In the genomic region with DNA sequence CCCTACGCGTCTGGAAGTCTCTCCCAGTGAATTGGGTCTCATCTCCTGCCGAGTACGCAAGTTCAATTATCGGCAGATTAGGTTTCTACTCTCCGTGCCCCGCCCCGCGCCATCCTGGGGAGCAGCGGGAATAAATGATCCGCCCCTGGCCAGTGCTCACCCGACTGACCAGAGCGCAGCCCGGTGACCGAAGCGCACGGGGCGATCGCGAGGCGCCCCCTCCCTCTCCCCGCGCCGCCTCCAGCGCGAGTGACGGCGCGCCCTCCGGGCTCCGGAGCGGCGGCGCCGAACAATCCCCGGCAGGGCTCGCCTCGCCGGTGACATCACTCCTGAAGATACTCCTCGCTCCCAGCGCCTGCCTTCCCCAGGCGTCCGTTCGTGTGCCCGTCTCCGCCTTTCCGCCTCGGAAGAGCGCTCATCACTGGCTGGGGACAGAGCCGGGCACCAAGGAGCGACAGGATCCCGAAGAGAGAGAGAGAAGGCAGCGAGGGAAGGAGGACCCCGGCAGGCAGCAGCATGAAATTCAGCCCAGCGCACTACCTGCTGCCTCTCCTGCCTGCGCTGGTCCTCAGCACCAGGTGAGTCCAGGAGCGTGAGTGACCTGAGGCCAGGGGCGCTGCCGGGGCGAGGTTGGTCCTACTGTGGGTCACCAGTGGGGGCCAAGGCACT, we compare ENCODE assay signal across 8 cellular contexts. TPM values are rescaled to one million over a fixed set of nuclear protein-coding genes. Genes with fewer than 3 reads are reported as not detected.
A peak's percentile ranks its signal among the peaks of the same experiment; 100 is the strongest.
DNase-seq lines count a peak whose midpoint lies in the region; FAIRE-seq and TF ChIP-seq lines count a peak whose summit lies in the region.

Gene LUZP2 (plus strand): TSS at position 326 of the 669 bp plus-strand sequence.

- H3K4me2 ChIP-seq in H9 (ENCODE audit: insufficient read depth, insufficient read length, low read length): peak within 1 kb of the TSS; percentile 99

- WGBS in H9 (ENCODE audit: extremely low coverage, insufficient read length, low lambda C conversion rate): no CpG with 5 or more reads among the region's 60 CpGs

- H3K79me1 ChIP-seq in H9 (ENCODE audit: insufficient read depth, low read depth, low read length, poor library complexity, severe bottlenecking): no peaks in the 10 kb centered on the region

- H3K36me3 ChIP-seq in SK-N-MC (ENCODE audit: insufficient read depth, low read length): no peaks in the 10 kb centered on the region
- no peaks in the 10 kb centered on the region for H3K36me3 ChIP-seq in cardiac muscle cell

- no peaks in the 10 kb centered on the region for H3K79me2 ChIP-seq in H9 (ENCODE audit: insufficient read depth, low read length)

- H3K9ac ChIP-seq in H9 (ENCODE audit: extremely low read depth, insufficient read length, low read length) (peak within 1 kb of the TSS; percentile 20), SK-N-MC (ENCODE audit: insufficient read length) (no peak within 1 kb of the TSS)

- peak; percentile 77 for DNase-seq in H9
- no peak for DNase-seq in SK-N-MC (ENCODE audit: low read depth, low spot score)
- peak; percentile 38 to 76 for DNase-seq in cardiac muscle cell (ENCODE audit: low read depth in 1 of 2, low spot score in 1 of 2)
- DNase-seq in pons (ENCODE audit: low spot score): peak; percentile 15
- no peak for DNase-seq in HuH-7 (ENCODE audit: low spot score)
- DNase-seq in cerebellar cortex (ENCODE audit: low spot score): no peak
- DNase-seq in NCI-H2029 treated with DMSO at 0.1 percent for 48 hours (lab: John Stamatoyannopoulos, UW): no peak
- no peak for DNase-seq in H54 (ENCODE audit: insufficient read length, low spot score)

- H3K56ac ChIP-seq in H9 (ENCODE audit: insufficient read length, low read depth, low read length): no peak within 1 kb of the TSS

- H4K91ac ChIP-seq in H9 (ENCODE audit: insufficient read length, low read depth, low read length): no peak within 1 kb of the TSS

- H3K9me3 ChIP-seq in H9 (ENCODE audit: control insufficient read depth, low read depth, low read length): no peaks in the 10 kb centered on the region
- no peaks in the 10 kb centered on the region for H3K9me3 ChIP-seq in SK-N-MC (ENCODE audit: low read depth, low read length)
- H3K9me3 ChIP-seq in cardiac muscle cell (ENCODE audit: low read depth): no peaks in the 10 kb centered on the region

- H2BK12ac ChIP-seq in H9 (ENCODE audit: insufficient read length, low read depth, low read length): no peak within 1 kb of the TSS

- H3K4me3 ChIP-seq in SK-N-MC: peak within 1 kb of the TSS; percentile 37; the same call in 1 of the 2 replicates
- peak within 1 kb of the TSS; percentile 38 for H3K4me3 ChIP-seq in cardiac muscle cell

- no peak within 1 kb of the TSS for H2BK120ac ChIP-seq in H9 (ENCODE audit: low read depth, low read length, poor library complexity, severe bottlenecking)

- H3K4me1 ChIP-seq in H9 (ENCODE audit: insufficient read depth, low read length): no peaks in the 10 kb centered on the region
- H3K4me1 ChIP-seq in cardiac muscle cell (ENCODE audit: low read depth): no peaks in the 10 kb centered on the region

- H2AK5ac ChIP-seq in H9 (ENCODE audit: insufficient read length, low read length): no peak within 1 kb of the TSS

- peaks cover 0 to 1% (median 0%) of the 10 kb centered on the region in 3 experiments; a peak in 1 of 7 replicates for H3K36me3 Mint-ChIP-seq in H9 (ENCODE audit: insufficient read depth in 1 of 3, low read depth in 3 of 3)

- no peak within 1 kb of the TSS for H3K4ac ChIP-seq in H9 (ENCODE audit: low read depth, low read length)

- H3K27me3 ChIP-seq in H9 (ENCODE audit: insufficient read depth, low read length): peaks cover 5% of the 10 kb centered on the region; the same call in 1 of the 2 replicates
- H3K27me3 ChIP-seq in cardiac muscle cell: peaks cover 95% of the 10 kb centered on the region

- H4K8ac ChIP-seq in H9 (replicated peaks; ENCODE audit: insufficient read length, low read depth, low read length): no peak within 1 kb of the TSS

- peak within 1 kb of the TSS; percentile 37 for H3K14ac ChIP-seq in H9 (ENCODE audit: insufficient read depth, low read length)

- peaks cover 41% of the 10 kb centered on the region for H3K27me3 Mint-ChIP-seq in H9 (ENCODE audit: low read depth)

- peaks cover 21 to 36% of the 10 kb centered on the region in 2 experiments for H3K4me1 Mint-ChIP-seq in H9

- TF ChIP-seq CTCF in H9 (conservative IDR thresholded peaks at IDR 0.05) (peak; percentile 47; the same call in 2 of the 3 replicates), cardiac muscle cell (IDR thresholded peaks at IDR 0.05; ENCODE audit: low read depth, low read length) (no peak)

- FAIRE-seq in H54 (lab: Jason Lieb, UNC): no peak

- peak within 1 kb of the TSS; percentile 43 for H2AFZ ChIP-seq in H9 (ENCODE audit: low read length)

- peak within 1 kb of the TSS; percentile 18 for H3K18ac ChIP-seq in H9 (ENCODE audit: insufficient read length, low read depth, low read length)

- H3K23me2 ChIP-seq in H9 (ENCODE audit: insufficient read length, low read depth, low read length, poor library complexity, severe bottlenecking): peaks cover 14% of the 10 kb centered on the region

- H3K27ac Mint-ChIP-seq in H9: peak within 1 kb of the TSS in 2 of 3 experiments; percentile 68 to 87; a peak in 5 of 7 replicates

- no peak within 1 kb of the TSS for H4K5ac ChIP-seq in H9 (ENCODE audit: insufficient read length, low read depth, low read length)

- H2BK15ac ChIP-seq in H9 (ENCODE audit: low read depth, low read length): no peak within 1 kb of the TSS

- H3T11ph ChIP-seq in H9 (ENCODE audit: low read length): no peak within 1 kb of the TSS

- H2BK5ac ChIP-seq in H9 (ENCODE audit: insufficient read length, low read length): no peak within 1 kb of the TSS

- H3K4me3 Mint-ChIP-seq in H9: peak within 1 kb of the TSS; percentile 87 to 93

- no peaks in the 10 kb centered on the region for H3K9me3 Mint-ChIP-seq in H9

- no peaks in the 10 kb centered on the region for H4K20me1 ChIP-seq in H9 (ENCODE audit: control insufficient read depth, insufficient read depth, insufficient read length)

- H3K27ac ChIP-seq in H9 (ENCODE audit: insufficient read length, low read depth, low read length) (no peak within 1 kb of the TSS), SK-N-MC (no peak within 1 kb of the TSS), cardiac muscle cell (no peak within 1 kb of the TSS)

- H3K23ac ChIP-seq in H9 (ENCODE audit: insufficient read length, low read depth, low read length): no peak within 1 kb of the TSS

- no peak within 1 kb of the TSS for H2BK20ac ChIP-seq in H9 (ENCODE audit: low read depth, low read length, poor library complexity, severe bottlenecking)

- no peak for TF ChIP-seq POLR2A in H54 (IDR thresholded peaks at IDR 0.05; ENCODE audit: low read depth, low read length)

RNA-seq across cellular contexts. Expression of gene LUZP2, which starts in this region (rescaled TPM):
- total RNA-seq in H9 (2021) (25.4 and 25.7 TPM in 2 replicates), cardiac muscle cell (0.07 TPM in 1 of 2 replicates, not detected in the other)
- not detected in 2 replicates for polyA plus RNA-seq in cardiac muscle cell

Comparison
In these comparisons a context has a peak if more than half of its experiments do, and no peak if none do; other contexts are left out.
1. RNA of gene LUZP2 (total RNA-seq): 25.4 to 25.7 TPM in H9; 0.07 TPM in cardiac muscle cell; every median in the first group is over 10 times any median in the second.
2. Peak in DNase-seq and H3K4me3 ChIP-seq in cardiac muscle cell; RNA of the gene not detected or under 1 TPM.
3. DNase-seq: peak in H9 (single experiment) and pons (single experiment); none in SK-N-MC (single experiment), HuH-7 (single experiment), cerebellar cortex (single experiment), NCI-H2029 treated with DMSO at 0.1 percent for 48 hours (single experiment) and H54 (single experiment).